In the genomic region with DNA sequence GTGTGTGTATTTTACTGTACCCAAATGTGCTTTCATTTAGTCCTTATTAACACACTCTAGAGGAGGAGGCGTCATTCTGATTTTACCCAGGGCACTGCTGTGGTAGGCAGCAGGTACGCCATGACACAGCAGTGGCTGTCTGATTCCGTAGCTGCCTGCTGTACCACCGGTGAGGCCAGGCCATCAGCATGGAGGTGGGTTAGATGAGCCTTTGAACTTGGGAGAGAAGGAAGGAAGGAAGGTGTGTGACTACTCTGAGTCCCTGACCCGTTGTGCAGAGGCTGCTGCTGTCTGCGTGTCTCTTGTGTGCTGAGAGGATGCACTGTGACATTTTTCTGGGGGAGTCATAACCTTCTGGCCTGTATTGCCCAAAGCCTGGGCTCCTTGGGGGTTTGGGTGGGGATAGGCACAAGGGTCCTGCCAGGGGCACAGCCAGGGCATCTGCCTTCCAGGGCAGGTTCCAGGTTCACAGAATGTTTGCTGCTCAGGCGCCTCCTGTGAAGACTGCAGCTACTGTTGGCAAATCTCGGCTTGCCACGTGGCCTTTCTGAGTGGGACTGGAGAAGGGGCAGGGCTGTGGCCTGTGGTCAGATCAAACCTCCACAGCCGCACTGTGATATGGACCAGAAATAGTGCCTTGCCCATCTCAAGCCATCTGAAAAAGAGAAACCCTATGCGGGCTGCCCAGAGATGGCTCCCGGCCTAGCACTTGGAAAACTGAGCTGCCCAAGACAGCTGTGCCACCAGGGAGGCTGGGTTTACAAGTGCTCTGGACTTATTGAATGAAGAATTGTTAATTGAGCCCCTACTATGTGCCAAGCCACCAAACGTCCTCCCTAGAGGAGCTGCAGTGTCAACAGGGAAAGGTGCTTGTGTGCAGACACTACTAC, we compare ENCODE assay signal across 2 cellular contexts.
TF ChIP-seq lines count a peak whose summit lies in the region.

No MANE protein-coding gene starts in this region.

TF ChIP-seq in A549, 52 proteins besides CTCF, POLR2A, EP300 and RAD21:
- no peak for TF ChIP-seq NFE2L2 (conservative IDR thresholded peaks at IDR 0.05; ENCODE audit: low read length)
- TF ChIP-seq GATA3 (IDR thresholded peaks at IDR 0.05; ENCODE audit: borderline replicate concordance) = no peak
- TF ChIP-seq EHF (CRISPR knock-in tag; IDR thresholded peaks at IDR 0.05) = no peak
- no peak for TF ChIP-seq TFCP2L1 (CRISPR knock-in tag; IDR thresholded peaks at IDR 0.05)
- no peak for TF ChIP-seq CEBPB (IDR thresholded peaks at IDR 0.05)

TF ChIP-seq in IMR-90, 13 proteins besides CTCF, POLR2A, EP300 and RAD21:
- TF ChIP-seq MAFK (IDR thresholded peaks at IDR 0.05; ENCODE audit: low read depth, low read length) (no peak), CHD1 (IDR thresholded peaks at IDR 0.05; ENCODE audit: low read depth, low read length) (no peak), USF2 (IDR thresholded peaks at IDR 0.05; ENCODE audit: low read depth, low read length) (no peak), RCOR1 (IDR thresholded peaks at IDR 0.05; ENCODE audit: insufficient replicate concordance, low read length) (no peak), MXI1 (IDR thresholded peaks at IDR 0.05; ENCODE audit: borderline replicate concordance, low read depth, low read length) (no peak), FOS (IDR thresholded peaks at IDR 0.05; ENCODE audit: low read depth, low read length) (no peak)
